Comparison of ENCODE assay signal across 19 cellular contexts in genomic region chr17:15274017-15274416, GRCh38. TPM values are rescaled to one million over a fixed set of nuclear protein-coding genes. Genes with fewer than 3 reads are reported as not detected.
"Had no signal": no experiment of that assay in that cellular context is flagged by ENCODE, and none has a peak within 500 bp of the region (broad histone marks: within the 10 kb centered on the region; RNA-seq: fewer than 3 reads in every experiment).

No MANE protein-coding gene starts in this region.

- ATAC-seq: activated CD4-positive, CD25-positive, alpha-beta regulatory T cell treated with anti-CD3 and anti-CD28 coated beads, Interleukin-2, amount 50 U/mL, for 24 hours; activated T-helper 17 cell treated with anti-CD3 and anti-CD28 coated beads, Interleukin-2, amount 50 U/mL, for 72 hours; foreskin keratinocyte; left colon; naive thymus-derived CD8-positive, alpha-beta T cell; stimulated activated naive CD8-positive, alpha-beta T cell treated with anti-CD3 and anti-CD28 coated beads, Interleukin-15, amount 100 ng/mL, for 72 hours had no signal

- H3K4me1 ChIP-seq: body of pancreas, foreskin keratinocyte had no signal

- DNase-seq: activated naive CD4-positive, alpha-beta T cell treated with anti-CD3 and anti-CD28 coated beads, Interleukin-2, amount 10 ng/mL, durations not matched to agents 7 days and 5 days; activated T-cell treated with anti-CD3 and anti-CD28 coated beads for 4 hours; adrenal gland; body of pancreas; cortex of kidney; effector CD4-positive, alpha-beta T cell; esophagus squamous epithelium; foreskin keratinocyte; heart right ventricle; left colon; naive thymus-derived CD8-positive, alpha-beta T cell; posterior cingulate gyrus; spleen; stimulated activated CD4-positive, alpha-beta T cell treated with anti-CD3 and anti-CD28 coated beads, Interleukin-1b, Interleukin-23, amount 100 ng/mL, for 48 hours; stimulated activated naive CD8-positive, alpha-beta T cell treated with anti-CD3 and anti-CD28 coated beads, Interleukin-15, amount 100 ng/mL, for 72 hours had no signal

- H3K36me3 ChIP-seq: adrenal gland, esophagus squamous epithelium, heart right ventricle, spleen, thoracic aorta had no signal

- H3K27me3 ChIP-seq: adrenal gland, body of pancreas, heart right ventricle had no signal

- H3K27ac ChIP-seq: foreskin keratinocyte, SK-N-MC, spleen, thoracic aorta had no signal

- H3K9me3 ChIP-seq: adrenal gland, body of pancreas, esophagus squamous epithelium, thoracic aorta had no signal

- H3K4me3 ChIP-seq: adrenal gland, body of pancreas, esophagus squamous epithelium, heart right ventricle, SK-N-MC, spleen, thoracic aorta had no signal

RNA-seq across cellular contexts. Expression of gene PMP22, which starts 8.9 kb away (rescaled TPM):
- total RNA-seq: activated T-helper 17 cell treated with anti-CD3 and anti-CD28 coated beads, Interleukin-2, amount 50 U/mL, for 72 hours had no signal
- polyA plus RNA-seq: naive thymus-derived CD8-positive, alpha-beta T cell had no signal
